Comparison of ENCODE assay signal across 8 cellular contexts in the genomic region with DNA sequence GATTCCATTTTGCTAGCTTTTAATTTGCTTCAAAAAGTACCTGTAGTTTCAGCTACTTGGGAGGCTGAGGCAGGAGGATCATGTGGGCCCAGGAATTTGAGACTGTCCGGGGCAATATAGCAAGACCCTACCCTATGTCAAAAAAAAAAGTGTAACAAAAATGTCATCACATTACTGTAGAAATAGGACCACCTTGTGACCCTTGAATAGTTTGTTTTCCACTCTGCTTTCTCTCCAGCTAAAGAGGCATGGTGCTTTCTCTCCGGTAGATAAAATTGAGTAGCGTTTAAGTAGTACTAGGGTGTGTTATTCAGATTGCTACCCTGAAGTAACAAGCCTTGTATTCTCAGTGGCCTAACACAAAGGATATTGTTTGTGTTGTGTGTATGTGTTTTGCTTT. TPM values are rescaled to one million over a fixed set of nuclear protein-coding genes. Genes with fewer than 3 reads are reported as not detected.
DNase-seq lines count a peak whose midpoint lies in the region; ATAC-seq, FAIRE-seq and TF ChIP-seq lines count a peak whose summit lies in the region.
"Not testable (repeated sequence)": the region's sequence is repeated elsewhere in the genome, so short reads cannot be mapped to it uniquely, and the experiment has no call there.

No MANE protein-coding gene starts in this region.

- H3K36me3 Mint-ChIP-seq in Calu3 (ENCODE audit: insufficient read depth, unreplicated experiment) (peaks cover 46% of the 10 kb centered on the region), progenitor cell of endocrine pancreas (ENCODE audit: insufficient read depth) (peaks cover 24% of the 10 kb centered on the region)

- H3K4me3 ChIP-seq in HCT116 (replicated peaks in 1 of 2; ENCODE audit: low read depth in 1 of 2, low read length in 2 of 2); K562; fibroblast of mammary gland (ENCODE audit: control insufficient read depth, low read depth, low read length); left lung: not testable (repeated sequence)

- DNase-seq in Calu3; HCT116 (ENCODE audit: low read depth, low spot score); fibroblast of mammary gland (ENCODE audit: low read depth); left lung; progenitor cell of endocrine pancreas (ENCODE audit: low spot score, unreplicated experiment): not testable (repeated sequence)
- DNase-seq in NAMALWA (ENCODE audit: low spot score) (peak; percentile 44), SK-MEL-5 (ENCODE audit: low read depth, low spot score) (peak; percentile 28), K562 (ENCODE audit: extremely low read depth in 1 of 4, low spot score in 3 of 4) (peak in 1 of 4 experiments; percentile 16)

- H3K27me3 Mint-ChIP-seq in Calu3 (ENCODE audit: unreplicated experiment); progenitor cell of endocrine pancreas: not testable (repeated sequence)

- H3K4me1 ChIP-seq in HCT116 (ENCODE audit: control insufficient read depth in 1 of 2, insufficient read depth in 2 of 2, low read length in 2 of 2); K562 (replicated peaks in 1 of 2; ENCODE audit: control insufficient read depth in 2 of 2, insufficient read depth in 2 of 2, low read length in 2 of 2); left lung: not testable (repeated sequence)

- not testable (repeated sequence) for H3K9me1 ChIP-seq in K562 (ENCODE audit: control insufficient read depth, insufficient read depth, low read length)

- intact Hi-C loops in Calu3 (cut with micrococcal nuclease; ENCODE audit: unreplicated experiment); HCT116 (cut with micrococcal nuclease); K562 (cut with micrococcal nuclease); left lung (cut with DNase I): not testable (repeated sequence)

- FAIRE-seq in K562 (lab: Jason Lieb, UNC): peak; percentile 79

- H3K9me2 ChIP-seq in HCT116 (ENCODE audit: insufficient read depth): not testable (repeated sequence)

- H4K20me1 ChIP-seq in HCT116 (ENCODE audit: insufficient read depth); K562 (replicated peaks; ENCODE audit: control insufficient read depth, insufficient read depth, low read length): not testable (repeated sequence)

- H3K36me3 ChIP-seq in HCT116 (ENCODE audit: control insufficient read depth in 1 of 2, insufficient read depth in 2 of 2, low read length in 2 of 2) (peaks cover 10 to 28% of the 10 kb centered on the region in 2 experiments), K562 (ENCODE audit: control insufficient read depth, insufficient read depth, low read length) (peaks cover 75% of the 10 kb centered on the region), left lung (peaks cover 0 to 62% of the 10 kb centered on the region in 2 donors)

- not testable (repeated sequence) for H3K27me3 ChIP-seq in HCT116 (ENCODE audit: insufficient read depth, low read length); K562 (ENCODE audit: control insufficient read depth in 2 of 2, insufficient read depth in 2 of 2, low read length in 2 of 2); left lung

- not testable (repeated sequence) for H3K27ac Mint-ChIP-seq in Calu3 (ENCODE audit: unreplicated experiment)
- peak overlapping the region; percentile 67 for H3K27ac Mint-ChIP-seq in progenitor cell of endocrine pancreas

- not testable (repeated sequence) for H3K27ac ChIP-seq in HCT116 (ENCODE audit: low read depth, low read length); K562 (ENCODE audit: extremely low read depth, low read depth, low read length); left lung

- RAD21 ChIA-PET in HCT116 (lab: Charles Lee; ENCODE audit: low non-redundant PET in 1 of 2, low total read pairs in 2 of 2, uncharacterized antibody in 2 of 2, unreplicated experiment in 2 of 2): not testable (repeated sequence)

- peak; percentile 49 for TF ChIP-seq RAD21 in HCT116 (IDR thresholded peaks at IDR 0.05; ENCODE audit: low read depth)
- not testable (repeated sequence) for TF ChIP-seq RAD21 in K562 (CRISPR knock-in tag; conservative IDR thresholded peaks at IDR 0.05 in 1 of 2, IDR thresholded peaks at IDR 0.05 in 1 of 2)

- H3K9ac ChIP-seq in HCT116 (ENCODE audit: low read length); K562 (ENCODE audit: insufficient read depth in 1 of 2, low read depth in 2 of 2, low read length in 2 of 2): not testable (repeated sequence)

- WGBS in K562 (ENCODE audit: insufficient coverage, low coverage, missing lambda C conversion rate): 92% methylated on average over 3 of the region's 3 CpGs

- in situ Hi-C loops in SK-MEL-5 (cut with HindIII; ENCODE audit: low pct_unique_long_range_greater_than_20kb, low sequenced_read_pairs); K562 (cut with MboI): not testable (repeated sequence)

- not testable (repeated sequence) for TF ChIP-seq POLR2A in HCT116 (IDR thresholded peaks at IDR 0.05; ENCODE audit: borderline replicate concordance, extremely low read depth, insufficient read depth, insufficient read length); K562 (conservative IDR thresholded peaks at IDR 0.05)

- not testable (repeated sequence) for H3K4me3 Mint-ChIP-seq in Calu3 (ENCODE audit: low read depth, unreplicated experiment); progenitor cell of endocrine pancreas (ENCODE audit: low read depth)

- H3K4me2 ChIP-seq in HCT116 (ENCODE audit: low read length); K562 (ENCODE audit: insufficient read depth, low read length): not testable (repeated sequence)

- not testable (repeated sequence) for TF ChIP-seq EP300 in K562 (IDR thresholded peaks at IDR 0.05; ENCODE audit: low read length)

- H2AFZ ChIP-seq in HCT116 (ENCODE audit: low read depth, low read length, poor library complexity, severe bottlenecking); K562 (ENCODE audit: low read depth, low read length): not testable (repeated sequence)

- not testable (repeated sequence) for BruUV-seq in Calu3 (replicated peaks; lab: Mats Ljungman, UMichigan); HCT116 (replicated peaks; lab: Mats Ljungman, UMichigan); K562 (replicated peaks; lab: Mats Ljungman, UMichigan)

- ATAC-seq in HCT116: not testable (repeated sequence)
- peak; percentile 75 for ATAC-seq in K562
- peak; percentile 33 for ATAC-seq in left lung

- H3K79me2 ChIP-seq in HCT116 (ENCODE audit: insufficient read depth, low read length) (peaks cover 71% of the 10 kb centered on the region), K562 (ENCODE audit: control insufficient read depth, insufficient read depth, low read length) (peaks cover 63% of the 10 kb centered on the region)

- not testable (repeated sequence) for H3K9me3 ChIP-seq in HCT116 (ENCODE audit: control insufficient read depth in 1 of 2, insufficient read depth in 1 of 2, low read depth in 1 of 2, low read length in 2 of 2); K562 (replicated peaks; ENCODE audit: control insufficient read depth, insufficient read depth, low read depth, low read length); left lung

- not testable (repeated sequence) for H3K9me3 Mint-ChIP-seq in Calu3 (ENCODE audit: low read depth, unreplicated experiment); progenitor cell of endocrine pancreas (ENCODE audit: low read depth)

- TF ChIP-seq CTCF in Calu3 (IDR thresholded peaks at IDR 0.05; ENCODE audit: unreplicated experiment) (peak; percentile 16), HCT116 (IDR thresholded peaks at IDR 0.05 in 2 of 3, conservative IDR thresholded peaks at IDR 0.05 in 1 of 3; ENCODE audit: borderline replicate concordance in 1 of 3, insufficient read depth in 1 of 3, low read depth in 2 of 3, low read length in 2 of 3) (peak in 2 of 3 experiments; percentile 31 to 33; a peak in 2 of 6 replicates), K562 (IDR thresholded peaks at IDR 0.05 in 2 of 3, conservative IDR thresholded peaks at IDR 0.05 in 1 of 3; ENCODE audit: insufficient read depth in 2 of 3, low read depth in 1 of 3, low read length in 3 of 3) (peak in 2 of 3 experiments; percentile 31 to 52; a peak in 2 of 6 replicates), fibroblast of mammary gland (conservative IDR thresholded peaks at IDR 0.05; ENCODE audit: control insufficient read depth, insufficient read depth, low read depth, low read length) (peak; percentile 3), progenitor cell of endocrine pancreas (IDR thresholded peaks at IDR 0.05; ENCODE audit: unreplicated experiment) (peak; percentile 23)
- TF ChIP-seq CTCF in left lung (IDR thresholded peaks at IDR 0.05): not testable (repeated sequence)

- not testable (repeated sequence) for H3K4me1 Mint-ChIP-seq in Calu3 (ENCODE audit: low read depth, unreplicated experiment); progenitor cell of endocrine pancreas (ENCODE audit: low read depth)

- POLR2A ChIA-PET in HCT116 (lab: Charles Lee): not testable (repeated sequence)
- POLR2A ChIA-PET in K562 (lab: Yijun Ruan, JAX): interaction anchor here (0.6 kb wide), 1 partner anchor 969 kb away, joined by 3 read pairs; no protein-coding TSS in a partner anchor

- CTCF ChIA-PET in Calu3 (lab: Charles Lee); HCT116 (lab: Charles Lee): not testable (repeated sequence)
- CTCF ChIA-PET in K562 (lab: Yijun Ruan, JAX; ENCODE audit: low intra/inter-chr PET ratio): interaction anchor here (0.6 to 1.3 kb wide), 2 partner anchors 352 to 462 kb away, joined by 4 to 6 read pairs; no protein-coding TSS in a partner anchor

RNA-seq across cellular contexts. Expression of gene DAP3, which starts 23.7 kb away (rescaled TPM):
- total RNA-seq in Calu3 (2022) (192 and 199 TPM in 2 replicates), HCT116 (2021; ENCODE audit: unreplicated experiment) (148 TPM), K562 (2014; rRNA removed) (129 and 155 TPM in 2 replicates), K562 (2014; rRNA removed; fragmentation: Illumina TruSeq; extraction: Trizol) (250 and 288 TPM in 2 replicates), K562 (2015; rRNA removed; fragmentation: Illumina TruSeq; extraction: Trizol) (202 and 215 TPM in 2 replicates), K562 (2021) (242 and 246 TPM in 2 replicates), left lung (100 to 1,000 TPM in 1 of 2 donors, 10 to 100 TPM in 1; 71.7 to 102 TPM), progenitor cell of endocrine pancreas (121 and 126 TPM in 2 replicates)
- polyA plus RNA-seq in HCT116 (2012): 163 TPM in 2 replicates
- total RNA-seq in SK-MEL-5 (2014; rRNA removed; shearing (Covaris generic)): 71.9 and 75.6 TPM in 2 replicates
- polyA plus RNA-seq in SK-MEL-5 (2015; cell fraction: cytosol; rRNA removed): 143 and 146 TPM in 2 replicates
- 278 and 476 TPM in 2 replicates for polyA plus RNA-seq in SK-MEL-5 (2015; cell fraction: nucleus; rRNA removed)
- total RNA-seq in K562 (2011; cell fraction: chromatin; rRNA removed; ENCODE audit: low replicate concordance): 498 and 523 TPM in 2 replicates
- total RNA-seq in K562 (2011; cell fraction: nucleolus; rRNA removed): 338 and 343 TPM in 2 replicates
- total RNA-seq in K562 (2011; cell fraction: nucleoplasm; rRNA removed): 327 and 351 TPM in 2 replicates
- polyA plus RNA-seq in K562 (2011; rRNA removed) (431 and 484 TPM in 2 replicates), K562 (2014; fragmentation: Illumina TruSeq; extraction: Trizol) (402 and 404 TPM in 2 replicates), K562 (2014; fragmentation: Nextera tagmentation; extraction: Ambion mirVana) (100 to 1,000 TPM; 298 to 468 TPM), K562 (2014; rRNA removed) (344 and 358 TPM in 2 replicates)
- 317 and 359 TPM in 2 replicates for polyA plus RNA-seq in K562 (2011; cell fraction: cytosol; rRNA removed)
- 376 and 394 TPM in 2 replicates for polyA plus RNA-seq in K562 (2011; cell fraction: nucleus; rRNA removed)
- polyA plus RNA-seq in K562 (2012): 209 and 223 TPM in 2 replicates
- polyA minus RNA-seq in K562 (2011; rRNA and poly(A)+ RNA removed): 340 and 359 TPM in 2 replicates
- polyA minus RNA-seq in K562 (2011; cell fraction: cytosol; rRNA and poly(A)+ RNA removed): 135 and 169 TPM in 2 replicates
- 193 and 313 TPM in 2 replicates for polyA minus RNA-seq in K562 (2011; cell fraction: nucleus; rRNA and poly(A)+ RNA removed)

RNA-seq across cellular contexts. Expression of gene YY1AP1, which starts 24.1 kb away (rescaled TPM):
- total RNA-seq in Calu3 (2022) (76.2 and 81.4 TPM in 2 replicates), HCT116 (2021; ENCODE audit: unreplicated experiment) (40.3 TPM), K562 (2014; rRNA removed) (28.0 and 33.5 TPM in 2 replicates), K562 (2014; rRNA removed; fragmentation: Illumina TruSeq; extraction: Trizol) (42.1 and 44.5 TPM in 2 replicates), K562 (2015; rRNA removed; fragmentation: Illumina TruSeq; extraction: Trizol) (43.2 and 44.8 TPM in 2 replicates), K562 (2021) (50.3 and 52.1 TPM in 2 replicates), left lung (10 to 100 TPM; 43.7 to 65.1 TPM), progenitor cell of endocrine pancreas (54.6 and 56.2 TPM in 2 replicates)
- polyA plus RNA-seq in HCT116 (2012): 36.5 and 45.6 TPM in 2 replicates
- total RNA-seq in SK-MEL-5 (2014; rRNA removed; shearing (Covaris generic)): 24.9 and 26.2 TPM in 2 replicates
- 47.2 and 61.8 TPM in 2 replicates for polyA plus RNA-seq in SK-MEL-5 (2015; cell fraction: cytosol; rRNA removed)
- 71.7 and 105 TPM in 2 replicates for polyA plus RNA-seq in SK-MEL-5 (2015; cell fraction: nucleus; rRNA removed)
- total RNA-seq in K562 (2011; cell fraction: chromatin; rRNA removed; ENCODE audit: low replicate concordance): 115 and 157 TPM in 2 replicates
- total RNA-seq in K562 (2011; cell fraction: nucleolus; rRNA removed): 58.0 and 60.1 TPM in 2 replicates
- 73.8 and 91.0 TPM in 2 replicates for total RNA-seq in K562 (2011; cell fraction: nucleoplasm; rRNA removed)
- polyA plus RNA-seq in K562 (2011; rRNA removed) (90.7 and 106 TPM in 2 replicates), K562 (2014; fragmentation: Illumina TruSeq; extraction: Trizol) (78.1 and 85.1 TPM in 2 replicates), K562 (2014; fragmentation: Nextera tagmentation; extraction: Ambion mirVana) (10 to 100 TPM; 18.4 to 35.2 TPM), K562 (2014; rRNA removed) (42.9 and 44.5 TPM in 2 replicates)
- 62.1 and 77.9 TPM in 2 replicates for polyA plus RNA-seq in K562 (2011; cell fraction: cytosol; rRNA removed)
- 101 and 107 TPM in 2 replicates for polyA plus RNA-seq in K562 (2011; cell fraction: nucleus; rRNA removed)
- 41.6 and 49.1 TPM in 2 replicates for polyA plus RNA-seq in K562 (2012)
- 146 and 175 TPM in 2 replicates for polyA minus RNA-seq in K562 (2011; rRNA and poly(A)+ RNA removed)
- 40.0 and 44.7 TPM in 2 replicates for polyA minus RNA-seq in K562 (2011; cell fraction: cytosol; rRNA and poly(A)+ RNA removed)
- 20.3 and 43.2 TPM in 2 replicates for polyA minus RNA-seq in K562 (2011; cell fraction: nucleus; rRNA and poly(A)+ RNA removed)
